ENCODE assay signal across 12 cellular contexts in genomic region chrX:43974076-43974475, GRCh38. TPM values are rescaled to one million over a fixed set of nuclear protein-coding genes. Genes with fewer than 3 reads are reported as not detected.
DNase-seq lines count a peak whose midpoint lies in the region; ATAC-seq, FAIRE-seq and TF ChIP-seq lines count a peak whose summit lies in the region.
"Had no signal": no experiment of that assay in that cellular context is flagged by ENCODE, and none has a peak within 500 bp of the region (broad histone marks: within the 10 kb centered on the region; RNA-seq: fewer than 3 reads in every experiment).

No MANE protein-coding gene starts in this region.

- no peaks in the 10 kb centered on the region for H4K20me1 ChIP-seq in keratinocyte (ENCODE audit: control insufficient read depth, extremely low read depth, insufficient read depth, low read length)

- H3K36me3 Mint-ChIP-seq in activated T-cell treated with anti-CD3 and anti-CD28 coated beads, Interleukin-2, amount 50 U/mL, for 24 hours (ENCODE audit: low read depth): no peaks in the 10 kb centered on the region
- H3K36me3 Mint-ChIP-seq in activated naive CD8-positive, alpha-beta T cell treated with anti-CD3 and anti-CD28 coated beads, Interleukin-2, amount 50 U/mL, for 24 hours (ENCODE audit: low read depth): no peaks in the 10 kb centered on the region

- dilution Hi-C loops in keratinocyte (cut with MboI; ENCODE audit: extremely low pct_ligation_motif_present, low sequenced_read_pairs): no loop called here

- H3K4me1 ChIP-seq in keratinocyte (ENCODE audit: control insufficient read depth, extremely low read depth, insufficient read depth, low read length) (peaks cover 10% of the 10 kb centered on the region), suprapubic skin (peaks cover 10% of the 10 kb centered on the region)
- H3K4me1 ChIP-seq: left ventricle myocardium inferior had no signal

- H2AFZ ChIP-seq in keratinocyte (ENCODE audit: control insufficient read depth, low read length): no peak overlapping the region

- H3K4me3 ChIP-seq in keratinocyte (ENCODE audit: control insufficient read depth in 2 of 3, extremely low read depth in 1 of 3, insufficient read depth in 2 of 3, low read depth in 1 of 3, low read length in 3 of 3) (no peak overlapping the region), suprapubic skin (peak overlapping the region; percentile 41)

- H3K9me1 ChIP-seq in keratinocyte (ENCODE audit: control insufficient read depth, extremely low read depth, insufficient read depth, low read length): no peaks in the 10 kb centered on the region

- TF ChIP-seq POLR2A in suprapubic skin (IDR thresholded peaks at IDR 0.05): no peak

- no peak overlapping the region for H3K27ac Mint-ChIP-seq in activated T-cell treated with anti-CD3 and anti-CD28 coated beads, Interleukin-2, amount 50 U/mL, for 24 hours
- no peak overlapping the region for H3K27ac Mint-ChIP-seq in activated naive CD8-positive, alpha-beta T cell treated with anti-CD3 and anti-CD28 coated beads, Interleukin-2, amount 50 U/mL, for 24 hours

- ATAC-seq in activated naive CD8-positive, alpha-beta T cell treated with anti-CD3 and anti-CD28 coated beads, Interleukin-2, amount 50 U/mL, for 24 hours: no peak
- ATAC-seq in GM21360 (IDR thresholded peaks at IDR 0.05; ENCODE audit: unreplicated experiment) (no peak), HG02852 (IDR thresholded peaks at IDR 0.05; ENCODE audit: unreplicated experiment) (no peak)

- H3K79me2 ChIP-seq in keratinocyte (ENCODE audit: control insufficient read depth, insufficient read depth, low read length): no peaks in the 10 kb centered on the region

- H3K27me3 Mint-ChIP-seq in activated T-cell treated with anti-CD3 and anti-CD28 coated beads, Interleukin-2, amount 50 U/mL, for 24 hours: peaks cover 74% of the 10 kb centered on the region
- peaks cover 26% of the 10 kb centered on the region for H3K27me3 Mint-ChIP-seq in activated naive CD8-positive, alpha-beta T cell treated with anti-CD3 and anti-CD28 coated beads, Interleukin-2, amount 50 U/mL, for 24 hours

- H3K27me3 ChIP-seq in keratinocyte (ENCODE audit: control insufficient read depth, extremely low read depth, insufficient read depth, low read length) (peaks cover 4% of the 10 kb centered on the region), suprapubic skin (no peaks in the 10 kb centered on the region)

- TF ChIP-seq CTCF in keratinocyte (optimal IDR thresholded peaks at IDR 0.05 in 1 of 3, IDR thresholded peaks at IDR 0.05 in 1 of 3, conservative IDR thresholded peaks at IDR 0.05 in 1 of 3; ENCODE audit: extremely low read depth in 1 of 3, insufficient read depth in 2 of 3, low read length in 3 of 3): no peak
- TF ChIP-seq CTCF in suprapubic skin (IDR thresholded peaks at IDR 0.05): no peak

- WGBS in suprapubic skin: 47% methylated on average over 2 of the region's 2 CpGs

- H3K9me3 ChIP-seq in keratinocyte (ENCODE audit: control insufficient read depth, low read depth, low read length): no peaks in the 10 kb centered on the region
- no peaks in the 10 kb centered on the region for H3K9me3 ChIP-seq in suprapubic skin
- H3K9me3 ChIP-seq: left ventricle myocardium inferior, thoracic aorta had no signal

- FAIRE-seq in keratinocyte (lab: Jason Lieb, UNC): no peak
- FAIRE-seq: small intestine had no signal

- H3K27ac ChIP-seq in keratinocyte (ENCODE audit: control insufficient read depth, insufficient read depth, low read length): no peak overlapping the region
- H3K27ac ChIP-seq in suprapubic skin: no peak overlapping the region
- H3K27ac ChIP-seq: left ventricle myocardium inferior, thoracic aorta, WERI-Rb-1 had no signal

- DNase-seq in activated T-cell treated with anti-CD3 and anti-CD28 coated beads, Interleukin-2, amount 50 U/mL, for 24 hours: no peak
- no peak for DNase-seq in activated T-cell treated with anti-CD3 and anti-CD28 coated beads for 4 hours
- DNase-seq in activated naive CD8-positive, alpha-beta T cell treated with anti-CD3 and anti-CD28 coated beads, Interleukin-2, amount 50 U/mL, for 24 hours: no peak
- no peak for DNase-seq in keratinocyte (ENCODE audit: low read depth, low spot score)
- no peak for DNase-seq in suprapubic skin (ENCODE audit: low spot score in 2 of 2)
- DNase-seq in NCI-H774 (lab: John Stamatoyannopoulos, UW): no peak
- DNase-seq: left ventricle myocardium inferior, small intestine, WERI-Rb-1 had no signal

- TF ChIP-seq EP300 in suprapubic skin (IDR thresholded peaks at IDR 0.05): no peak

- H3K9ac ChIP-seq in keratinocyte (ENCODE audit: control insufficient read depth, extremely low read depth, insufficient read depth, low read length): no peak overlapping the region

- peak overlapping the region; percentile 53 for H3K4me2 ChIP-seq in keratinocyte (ENCODE audit: control insufficient read depth, extremely low read depth, insufficient read depth, low read depth, low read length)

- peaks cover 10% of the 10 kb centered on the region for H3K4me1 Mint-ChIP-seq in activated T-cell treated with anti-CD3 and anti-CD28 coated beads, Interleukin-2, amount 50 U/mL, for 24 hours (ENCODE audit: low read depth)
- H3K4me1 Mint-ChIP-seq in activated naive CD8-positive, alpha-beta T cell treated with anti-CD3 and anti-CD28 coated beads, Interleukin-2, amount 50 U/mL, for 24 hours: peaks cover 12% of the 10 kb centered on the region

- peak overlapping the region; percentile 32 for H3K4me3 Mint-ChIP-seq in activated T-cell treated with anti-CD3 and anti-CD28 coated beads, Interleukin-2, amount 50 U/mL, for 24 hours
- H3K4me3 Mint-ChIP-seq in activated naive CD8-positive, alpha-beta T cell treated with anti-CD3 and anti-CD28 coated beads, Interleukin-2, amount 50 U/mL, for 24 hours: peak overlapping the region; percentile 48

- H3K9me3 Mint-ChIP-seq in activated T-cell treated with anti-CD3 and anti-CD28 coated beads, Interleukin-2, amount 50 U/mL, for 24 hours: no peaks in the 10 kb centered on the region
- no peaks in the 10 kb centered on the region for H3K9me3 Mint-ChIP-seq in activated naive CD8-positive, alpha-beta T cell treated with anti-CD3 and anti-CD28 coated beads, Interleukin-2, amount 50 U/mL, for 24 hours

- H3K36me3 ChIP-seq in keratinocyte (ENCODE audit: control insufficient read depth in 2 of 2, extremely low read depth in 1 of 2, insufficient read depth in 2 of 2, low read length in 2 of 2) (no peaks in the 10 kb centered on the region), suprapubic skin (no peaks in the 10 kb centered on the region)
- H3K36me3 ChIP-seq: left ventricle myocardium inferior, thoracic aorta, WERI-Rb-1 had no signal

RNA-seq across cellular contexts. Expression of gene NDP, which starts 0.9 kb away (rescaled TPM):
- 0.03 to 0.04 TPM in 2 of 3 replicates, not detected in the other for polyA plus RNA-seq in keratinocyte
- 0.15 TPM for polyA plus RNA-seq in keratinocyte (2011; ENCODE audit: low read depth)
- polyA plus RNA-seq in keratinocyte (2011; cell fraction: cytosol; rRNA removed): not detected in 2 replicates
- not detected in 2 replicates for polyA plus RNA-seq in keratinocyte (2011; cell fraction: nucleus; rRNA removed)
- not detected in 2 replicates for polyA plus RNA-seq in keratinocyte (2012; ENCODE audit: low replicate concordance)
- polyA minus RNA-seq in keratinocyte: not detected in 3 replicates
- polyA minus RNA-seq in keratinocyte (2011; cell fraction: cytosol; rRNA and poly(A)+ RNA removed): not detected
- not detected in 2 replicates for polyA minus RNA-seq in keratinocyte (2011; cell fraction: nucleus; rRNA and poly(A)+ RNA removed)
- total RNA-seq in suprapubic skin: under 1 TPM in 2 of 4 donors, not detected in 2; 0.36 to 0.64 TPM
- total RNA-seq: left ventricle myocardium inferior had no signal
